Comparison of ENCODE assay signal across 28 cellular contexts in the genomic region with DNA sequence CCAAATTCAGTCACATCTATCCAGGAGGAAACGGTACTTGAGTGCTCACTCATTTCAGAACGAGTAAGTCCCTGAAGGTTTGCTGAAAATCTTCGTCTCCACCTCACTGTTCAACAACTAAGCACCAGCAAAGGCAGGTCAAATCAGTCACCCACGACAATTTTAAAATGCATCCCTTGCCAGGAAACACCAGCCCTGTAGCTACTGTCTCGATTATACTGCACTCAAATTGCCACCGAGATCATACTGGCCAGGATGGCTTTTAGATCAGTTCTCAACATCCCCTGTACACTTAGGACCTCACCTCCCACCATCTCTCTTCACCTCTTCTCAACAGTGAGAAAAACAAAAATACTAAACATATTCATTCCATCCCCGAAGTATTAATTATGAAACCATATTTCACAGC.
A peak's percentile ranks its signal among the peaks of the same experiment; 100 is the strongest.
DNase-seq lines count a peak whose midpoint lies in the region; ATAC-seq and TF ChIP-seq lines count a peak whose summit lies in the region.
"Had no signal": no experiment of that assay in that cellular context is flagged by ENCODE, and none has a peak within 500 bp of the region (broad histone marks: within the 10 kb centered on the region; RNA-seq: fewer than 3 reads in every experiment).

No MANE protein-coding gene starts in this region.

- H3K27me3 Mint-ChIP-seq in activated CD8-positive, alpha-beta T cell treated with anti-CD3 and anti-CD28 coated beads for 36 hours: no peaks in the 10 kb centered on the region
- H3K27me3 Mint-ChIP-seq: naive B cell had no signal

- H3K4me1 ChIP-seq in esophagus muscularis mucosa: no peaks in the 10 kb centered on the region
- H3K4me1 ChIP-seq: HAP-1 had no signal

- no peaks in the 10 kb centered on the region for H3K36me3 ChIP-seq in esophagus muscularis mucosa
- H3K36me3 ChIP-seq: HAP-1, ovary had no signal

- H3K27ac ChIP-seq in esophagus muscularis mucosa (replicated peaks in 1 of 4): no peak overlapping the region
- H3K27ac ChIP-seq: ovary had no signal

- H3K4me1 Mint-ChIP-seq in activated CD8-positive, alpha-beta T cell treated with anti-CD3 and anti-CD28 coated beads for 36 hours (ENCODE audit: low read depth): no peaks in the 10 kb centered on the region
- H3K4me1 Mint-ChIP-seq: activated CD4-positive, alpha-beta memory T cell treated with anti-CD3 and anti-CD28 coated beads, Interleukin-2, amount 10 ng/mL, durations not matched to agents 7 days and 5 days; activated naive CD8-positive, alpha-beta T cell treated with anti-CD3 and anti-CD28 coated beads for 36 hours; naive B cell; WTC11 had no signal

- no peak overlapping the region for H3K4me3 Mint-ChIP-seq in activated CD8-positive, alpha-beta T cell treated with anti-CD3 and anti-CD28 coated beads for 36 hours
- H3K4me3 Mint-ChIP-seq: activated CD4-positive, alpha-beta memory T cell treated with anti-CD3 and anti-CD28 coated beads, Interleukin-2, amount 10 ng/mL, durations not matched to agents 7 days and 5 days; activated naive CD8-positive, alpha-beta T cell treated with anti-CD3 and anti-CD28 coated beads for 36 hours; brain; CD8-positive, alpha-beta T cell; naive B cell; WTC11 had no signal

- H3K9me3 Mint-ChIP-seq in activated CD8-positive, alpha-beta T cell treated with anti-CD3 and anti-CD28 coated beads for 36 hours: peaks cover 7% of the 10 kb centered on the region
- H3K9me3 Mint-ChIP-seq: activated CD4-positive, alpha-beta memory T cell treated with anti-CD3 and anti-CD28 coated beads, Interleukin-2, amount 10 ng/mL, durations not matched to agents 7 days and 5 days had no signal

- WGBS in esophagus muscularis mucosa: 88% methylated on average over 7 of the region's 7 CpGs

- peak; percentile 57 for ATAC-seq in GM18861 (IDR thresholded peaks at IDR 0.05; ENCODE audit: unreplicated experiment)
- peak; percentile 83 for ATAC-seq in GM21717 (IDR thresholded peaks at IDR 0.05; ENCODE audit: unreplicated experiment)
- peak; percentile 73 for ATAC-seq in HG03159 (IDR thresholded peaks at IDR 0.05; ENCODE audit: unreplicated experiment)
- ATAC-seq in GM21737 (IDR thresholded peaks at IDR 0.05; ENCODE audit: unreplicated experiment): no peak
- ATAC-seq in GM21423 (IDR thresholded peaks at IDR 0.05; ENCODE audit: unreplicated experiment): no peak
- no peak for ATAC-seq in activated CD8-positive, alpha-beta T cell treated with anti-CD3 and anti-CD28 coated beads for 36 hours
- ATAC-seq: CD8-positive, alpha-beta T cell; WTC11 had no signal

- no peak for TF ChIP-seq EP300 in esophagus muscularis mucosa (IDR thresholded peaks at IDR 0.05)

- CTCF ChIA-PET in activated CD8-positive, alpha-beta T cell treated with anti-CD3 and anti-CD28 coated beads for 36 hours (lab: Charles Lee): interaction anchor here (0.8 kb wide), 1 partner anchor 18 kb away, joined by 3 read pairs; no protein-coding TSS in a partner anchor

- no peak for TF ChIP-seq CTCF in esophagus muscularis mucosa (IDR thresholded peaks at IDR 0.05)
- TF ChIP-seq CTCF in activated CD8-positive, alpha-beta T cell treated with anti-CD3 and anti-CD28 coated beads for 36 hours (IDR thresholded peaks at IDR 0.05): no peak

- no peaks in the 10 kb centered on the region for H3K36me3 Mint-ChIP-seq in activated CD8-positive, alpha-beta T cell treated with anti-CD3 and anti-CD28 coated beads for 36 hours (ENCODE audit: low read depth)
- H3K36me3 Mint-ChIP-seq: activated naive CD8-positive, alpha-beta T cell treated with anti-CD3 and anti-CD28 coated beads for 36 hours; brain; CD8-positive, alpha-beta T cell; naive B cell had no signal

- no peak overlapping the region for H3K4me3 ChIP-seq in esophagus muscularis mucosa
- H3K4me3 ChIP-seq: HAP-1, ovary had no signal

- peak; percentile 89 for DNase-seq in esophagus muscularis mucosa (ENCODE audit: extremely low spot score)
- no peak for DNase-seq in stimulated activated naive CD4-positive, alpha-beta T cell treated with Interleukin-2 at 50 U/mL for 16 hours (lab: John Stamatoyannopoulos, UW)
- no peak for DNase-seq in activated CD8-positive, alpha-beta T cell treated with anti-CD3 and anti-CD28 coated beads for 36 hours
- DNase-seq: activated CD4-positive, alpha-beta memory T cell treated with anti-CD3 and anti-CD28 coated beads, Interleukin-2, amount 10 ng/mL, durations not matched to agents 7 days and 5 days; activated naive CD8-positive, alpha-beta T cell treated with anti-CD3 and anti-CD28 coated beads for 36 hours; activated T-cell treated with anti-CD3 and anti-CD28 coated beads, Interleukin-2, amount 50 U/mL, for 48 hours; CD8-positive, alpha-beta T cell; cortex of kidney; DMS53; foreskin melanocyte; hypothalamus; KG1; mammary epithelial cell; naive B cell; NCI-H1092; NCI-H2081 treated with DMSO at 0.1 percent for 48 hours; NCI-H524 treated with DMSO at 0.1 percent for 48 hours; ovary; stimulated activated CD4-positive, alpha-beta T cell treated with anti-CD3 and anti-CD28 coated beads, Interleukin-2, amount 100 ng/mL, for 24 hours; T-helper 2 cell had no signal

- H3K27me3 ChIP-seq in esophagus muscularis mucosa: no peaks in the 10 kb centered on the region
- H3K27me3 ChIP-seq: ovary had no signal

- no peak for TF ChIP-seq POLR2A in esophagus muscularis mucosa (IDR thresholded peaks at IDR 0.05; ENCODE audit: low read depth)

- POLR2A ChIA-PET in activated CD8-positive, alpha-beta T cell treated with anti-CD3 and anti-CD28 coated beads for 36 hours (lab: Charles Lee): no interaction called here

- H3K27ac Mint-ChIP-seq in activated CD8-positive, alpha-beta T cell treated with anti-CD3 and anti-CD28 coated beads for 36 hours: no peak overlapping the region
- H3K27ac Mint-ChIP-seq: activated CD4-positive, alpha-beta memory T cell treated with anti-CD3 and anti-CD28 coated beads, Interleukin-2, amount 10 ng/mL, durations not matched to agents 7 days and 5 days; activated naive CD8-positive, alpha-beta T cell treated with anti-CD3 and anti-CD28 coated beads for 36 hours; CD8-positive, alpha-beta T cell; naive B cell; WTC11 had no signal

- intact Hi-C loops in esophagus muscularis mucosa (cut with DNase I): no loop called here
- intact Hi-C loops in activated CD8-positive, alpha-beta T cell treated with anti-CD3 and anti-CD28 coated beads for 36 hours (cut with micrococcal nuclease): no loop called here

- no peaks in the 10 kb centered on the region for H3K9me3 ChIP-seq in esophagus muscularis mucosa
- H3K9me3 ChIP-seq: HAP-1, ovary had no signal

Comparison
In these comparisons a context has a peak if more than half of its experiments do, and no peak if none do; other contexts are left out.
1. ATAC-seq: peak in GM18861 (single experiment), GM21717 (single experiment) and HG03159 (single experiment); none in GM21737 (single experiment), GM21423 (single experiment) and activated CD8-positive, alpha-beta T cell treated with anti-CD3 and anti-CD28 coated beads for 36 hours (single experiment).